In genomic region chr12:85820117-85820516, GRCh38 we compare ENCODE assay signal across 27 cellular contexts. TPM values are rescaled to one million over a fixed set of nuclear protein-coding genes. Genes with fewer than 3 reads are reported as not detected.
"Had no signal": no experiment of that assay in that cellular context is flagged by ENCODE, and none has a peak within 500 bp of the region (broad histone marks: within the 10 kb centered on the region; RNA-seq: fewer than 3 reads in every experiment).

No MANE protein-coding gene starts in this region.

- H3K79me2 ChIP-seq: hepatocyte, parathyroid adenoma had no signal

- FAIRE-seq: urothelium cell line had no signal

- H3K9me3 ChIP-seq: stomach, thoracic aorta had no signal

- H3K4me1 ChIP-seq: parathyroid adenoma, psoas muscle had no signal

- ATAC-seq: esophagus mucosa; left colon; left ventricle myocardium superior; psoas muscle; sciatic nerve; stimulated activated naive B cell treated with anti-CD40 and anti-IgM and Interleukin-4, amounts not matched to agents 10 μg/mL and 1 μg/mL and 100 μg/mL, for 72 hours had no signal

- H3K4me3 ChIP-seq: coronary artery, dorsolateral prefrontal cortex, hepatocyte, lung, psoas muscle, skin epidermis, stomach, thoracic aorta had no signal

- H3K27ac ChIP-seq: coronary artery, dorsolateral prefrontal cortex, hepatocyte, parathyroid adenoma, psoas muscle, skin epidermis, stomach, thoracic aorta had no signal

- H2AFZ ChIP-seq: hepatocyte, parathyroid adenoma had no signal

- DNase-seq: dorsolateral prefrontal cortex; effector CD8-positive, alpha-beta T cell; foreskin melanocyte; head of caudate nucleus; left colon; left ventricle myocardium superior; mesenchymal stem cell; naive B cell; occipital lobe; psoas muscle; retina; stimulated activated CD4-positive, alpha-beta T cell treated with anti-CD3 and anti-CD28 coated beads, Interleukin-2, amount 100 ng/mL, for 24 hours; stimulated activated CD4-positive, alpha-beta T cell treated with anti-CD3 and anti-CD28 coated beads, Interleukin-4, amount 100 ng/mL, for 4 hours; stimulated activated naive B cell treated with anti-CD40 and anti-IgM and Interleukin-4, amounts not matched to agents 10 μg/mL and 1 μg/mL and 100 μg/mL, for 72 hours; stomach; substantia nigra had no signal

- H3K36me3 ChIP-seq: stomach, thoracic aorta had no signal

- H3K4me2 ChIP-seq: hepatocyte had no signal

- H3K27me3 ChIP-seq: dorsolateral prefrontal cortex, hepatocyte, stomach had no signal

- H3K9ac ChIP-seq: parathyroid adenoma had no signal

RNA-seq across cellular contexts. Expression of gene NTS, which starts 54.0 kb away (rescaled TPM):
- total RNA-seq: chondrocyte, kidney epithelial cell, psoas muscle, sciatic nerve, thoracic aorta had no signal
